ENCODE assay signal across 9 cellular contexts in genomic region chr4:151100517-151100916, GRCh38. TPM values are rescaled to one million over a fixed set of nuclear protein-coding genes. Genes with fewer than 3 reads are reported as not detected.
DNase-seq lines count a peak whose midpoint lies in the region; ATAC-seq and TF ChIP-seq lines count a peak whose summit lies in the region.
"Had no signal": no experiment of that assay in that cellular context is flagged by ENCODE, and none has a peak within 500 bp of the region (broad histone marks: within the 10 kb centered on the region; RNA-seq: fewer than 3 reads in every experiment).

No MANE protein-coding gene starts in this region.

- no peaks in the 10 kb centered on the region for H3K27me3 ChIP-seq in SK-N-SH (ENCODE audit: insufficient read depth)
- H3K27me3 ChIP-seq in iPS-20b (ENCODE audit: insufficient read depth, low read length), result no peaks in the 10 kb centered on the region
- H3K27me3 ChIP-seq in stomach, result no peaks in the 10 kb centered on the region

- POLR2A ChIA-PET in SK-N-SH (lab: Yijun Ruan, JAX), result interaction anchor here (1.2 kb wide), 1 partner anchor 224 kb away, joined by 3 read pairs; no protein-coding TSS in a partner anchor

- 2% methylated on average over 3 of the region's 3 CpGs for WGBS in SK-N-SH (ENCODE audit: low lambda C conversion rate)
- WGBS in stomach, 5 donors, result 3 to 9% (median 6%) methylated on average over 3 of the region's 3 CpGs

- H3K4me2 ChIP-seq in SK-N-SH, result peak overlapping the region; percentile 82

- TF ChIP-seq RAD21 in SK-N-SH (IDR thresholded peaks at IDR 0.05; ENCODE audit: low read length), result no peak

- H3K9me3 Mint-ChIP-seq in activated naive CD4-positive, alpha-beta T cell treated with anti-CD3 and anti-CD28 coated beads, Interleukin-2, amount 50 U/mL, for 72 hours, result no peaks in the 10 kb centered on the region

- peaks cover 50% of the 10 kb centered on the region for H3K79me2 ChIP-seq in SK-N-SH (ENCODE audit: insufficient read depth)

- TF ChIP-seq POLR2A in stomach (IDR thresholded peaks at IDR 0.05), result no peak

- H3K9ac ChIP-seq in SK-N-SH (peak overlapping the region; percentile 97), iPS-20b (ENCODE audit: low read depth, low read length) (peak overlapping the region; percentile 100)

- no peaks in the 10 kb centered on the region for H3K9me3 ChIP-seq in SK-N-SH
- H3K9me3 ChIP-seq in iPS-20b (ENCODE audit: insufficient read depth, low read depth, low read length), result no peaks in the 10 kb centered on the region
- no peaks in the 10 kb centered on the region for H3K9me3 ChIP-seq in stomach

- H3K36me3 ChIP-seq in SK-N-SH (replicated peaks in 1 of 2; ENCODE audit: control insufficient read depth in 1 of 2, insufficient read depth in 2 of 2, low read length in 1 of 2) (peaks cover 45 to 50% of the 10 kb centered on the region in 2 experiments), iPS-20b (ENCODE audit: insufficient read depth, low read depth, low read length) (peaks cover 59% of the 10 kb centered on the region), stomach (peaks cover 43 to 48% (median 45%) of the 10 kb centered on the region in 4 donors)

- H3K9me2 ChIP-seq in SK-N-SH, result no peaks in the 10 kb centered on the region

- no peak for TF ChIP-seq EP300 in SK-N-SH (IDR thresholded peaks at IDR 0.05; ENCODE audit: borderline replicate concordance in 1 of 2, low read depth in 1 of 2, low read length in 1 of 2)
- no peak for TF ChIP-seq EP300 in stomach (IDR thresholded peaks at IDR 0.05)

- DNase-seq in SK-N-SH (no peak), stomach (no peak)
- DNase-seq in activated naive CD4-positive, alpha-beta T cell treated with anti-CD3 and anti-CD28 coated beads, Interleukin-2, amount 50 U/mL, for 72 hours (ENCODE audit: low spot score in 2 of 2), result no peak
- DNase-seq in effector CD8-positive, alpha-beta T cell (lab: John Stamatoyannopoulos, UW), result no peak
- DNase-seq: AML-193 had no signal

- no peak for ATAC-seq in SK-N-SH treated with all-trans-retinoic acid at 6 μM for 48 hours
- ATAC-seq in activated naive CD4-positive, alpha-beta T cell treated with anti-CD3 and anti-CD28 coated beads, Interleukin-2, amount 50 U/mL, for 72 hours, result no peak
- no peak for ATAC-seq in GM21723 (IDR thresholded peaks at IDR 0.05; ENCODE audit: unreplicated experiment)
- no peak for ATAC-seq in HG02973 (IDR thresholded peaks at IDR 0.05; ENCODE audit: unreplicated experiment)

- H3K4me1 ChIP-seq in SK-N-SH (ENCODE audit: control insufficient read depth in 1 of 2, insufficient read depth in 2 of 2, low read depth in 1 of 2, low read length in 1 of 2), result peaks cover 7 to 10% of the 10 kb centered on the region in 2 experiments; a peak in 2 of 4 replicates
- peaks cover 5% of the 10 kb centered on the region; the same call in 1 of the 2 replicates for H3K4me1 ChIP-seq in iPS-20b (ENCODE audit: insufficient read depth, low read length)
- peaks cover 15 to 50% (median 26%) of the 10 kb centered on the region in 4 donors for H3K4me1 ChIP-seq in stomach

- TF ChIP-seq CTCF in SK-N-SH (IDR thresholded peaks at IDR 0.05) (no peak), stomach (IDR thresholded peaks at IDR 0.05) (no peak)

- no peak overlapping the region; the same call in 1 of the 2 replicates for H2AFZ ChIP-seq in SK-N-SH (ENCODE audit: low read depth)

- CTCF ChIA-PET in SK-N-SH (lab: Yijun Ruan, JAX), result interaction anchor here (0.8 to 2.4 kb wide), 4 partner anchors 17 to 267 kb away, joined by 3 to 9 read pairs (median 4); no protein-coding TSS in a partner anchor

- peak overlapping the region; percentile 83 to 84 for H3K4me3 ChIP-seq in SK-N-SH (ENCODE audit: low read depth in 2 of 2, low read length in 1 of 2)
- H3K4me3 ChIP-seq in iPS-20b (ENCODE audit: low read length), result peak overlapping the region; percentile 96
- peak overlapping the region; percentile 75 to 83 (median 78) for H3K4me3 ChIP-seq in stomach

- peak overlapping the region; percentile 97 to 100 for H3K27ac Mint-ChIP-seq in activated naive CD4-positive, alpha-beta T cell treated with anti-CD3 and anti-CD28 coated beads, Interleukin-2, amount 50 U/mL, for 72 hours

- intact Hi-C loops in stomach (cut with DNase I; ENCODE audit: low total_unique reads), result no loop called here

- peaks cover 34 to 42% of the 10 kb centered on the region in 2 donors for H3K36me3 Mint-ChIP-seq in activated naive CD4-positive, alpha-beta T cell treated with anti-CD3 and anti-CD28 coated beads, Interleukin-2, amount 50 U/mL, for 72 hours

- H4K20me1 ChIP-seq in SK-N-SH (ENCODE audit: insufficient read depth), result peaks cover 45% of the 10 kb centered on the region

- peaks cover 34% of the 10 kb centered on the region for H3F3A ChIP-seq in SK-N-SH (replicated peaks; ENCODE audit: insufficient read depth)

- peak overlapping the region in 1 of 2 experiments; percentile 7; a peak in 1 of 4 replicates for H3K27ac ChIP-seq in SK-N-SH (ENCODE audit: low read depth in 2 of 2, low read length in 1 of 2)
- peak overlapping the region; percentile 93 for H3K27ac ChIP-seq in iPS-20b (ENCODE audit: low read length)
- H3K27ac ChIP-seq in stomach, result peak overlapping the region in 4 of 5 donors; percentile 86 to 96 (median 96)

TF ChIP-seq in SK-N-SH, 30 proteins besides CTCF, POLR2A, EP300 and RAD21 (continues in another document):
- TF ChIP-seq SMC3 (IDR thresholded peaks at IDR 0.05; ENCODE audit: low read depth, low read length) (no peak), NFIC (IDR thresholded peaks at IDR 0.05; ENCODE audit: borderline replicate concordance) (no peak), MXI1 (IDR thresholded peaks at IDR 0.05; ENCODE audit: low read depth, low read length) (no peak), SIN3A (IDR thresholded peaks at IDR 0.05; ENCODE audit: borderline replicate concordance, low read depth, low read length) (no peak), GABPA (IDR thresholded peaks at IDR 0.05; ENCODE audit: low read depth) (no peak), FOXM1 (IDR thresholded peaks at IDR 0.05; ENCODE audit: low read depth) (no peak), ZBTB33 (IDR thresholded peaks at IDR 0.05; ENCODE audit: borderline replicate concordance, low read depth) (no peak), CHD2 (IDR thresholded peaks at IDR 0.05; ENCODE audit: low read length, partially characterized antibody) (no peak)

TF ChIP-seq in SK-N-SH treated with all-trans-retinoic acid at 6 μM for 48 hours, 23 proteins besides CTCF, POLR2A, EP300 and RAD21:
- no peak for TF ChIP-seq BACH2 (CRISPR knock-in tag; IDR thresholded peaks at IDR 0.05; ENCODE audit: borderline replicate concordance)
- TF ChIP-seq GLIS3 (CRISPR knock-in tag; IDR thresholded peaks at IDR 0.05), result no peak
- TF ChIP-seq CSDC2 (CRISPR knock-in tag; IDR thresholded peaks at IDR 0.05), result no peak
- no peak for TF ChIP-seq OSR1 (CRISPR knock-in tag; IDR thresholded peaks at IDR 0.05)

RNA-seq across cellular contexts. Expression of gene RPS3A, which starts 1.1 kb away (rescaled TPM):
- 2,161 and 2,650 TPM in 2 replicates for polyA plus RNA-seq in SK-N-SH (2012; rRNA removed)
- 3,674 and 5,275 TPM in 2 replicates for polyA plus RNA-seq in SK-N-SH (2012; cell fraction: cytosol; rRNA removed)
- 478 and 580 TPM in 2 replicates for polyA plus RNA-seq in SK-N-SH (2012; cell fraction: nucleus; rRNA removed)
- total RNA-seq in activated naive CD4-positive, alpha-beta T cell treated with anti-CD3 and anti-CD28 coated beads, Interleukin-2, amount 50 U/mL, for 72 hours, result 1,000 to 10,000 TPM; 2,119 to 2,880 TPM
- 1,000 to 10,000 TPM; 1,579 to 3,445 (median 2,881) TPM for total RNA-seq in stomach
- polyA plus RNA-seq in stomach, result 1,000 to 10,000 TPM; 3,008 to 5,449 (median 3,910) TPM
